In genomic region chr2:113886479-113887383, GRCh38 we compare ENCODE assay signal across 8 cellular contexts. TPM values are rescaled to one million over a fixed set of nuclear protein-coding genes. Genes with fewer than 3 reads are reported as not detected.
DNase-seq lines count a peak whose midpoint lies in the region; ATAC-seq and TF ChIP-seq lines count a peak whose summit lies in the region.

No MANE protein-coding gene starts in this region.

- peaks cover 28% of the 10 kb centered on the region for H3K36me3 Mint-ChIP-seq in T-helper 1 cell treated with Interleukin-12 subunit alpha and Interleukin-12 subunit beta and Interleukin-4 antibody, amounts not matched to agents 30 μg/mL and 1 μg/mL, for 36 hours (ENCODE audit: low read depth)

- peak; percentile 90 for DNase-seq in Daoy (ENCODE audit: low read depth)
- peak; percentile 61 for DNase-seq in fibroblast of the aortic adventitia (ENCODE audit: low read depth)
- DNase-seq in stimulated activated CD4-positive, alpha-beta T cell treated with anti-CD3 and anti-CD28 coated beads, Interleukin-1b, Interleukin-23, amount 100 ng/mL, for 48 hours = peak; percentile 52
- DNase-seq in NCI-H1048 (lab: John Stamatoyannopoulos, UW) = no peak
- DNase-seq in NCI-H2227 (lab: John Stamatoyannopoulos, UW; ENCODE audit: unreplicated experiment) = no peak

- no peak for TF ChIP-seq CTCF in fibroblast of the aortic adventitia (IDR thresholded peaks at IDR 0.05; ENCODE audit: insufficient read depth, low read length)

- ATAC-seq in GM19397 (IDR thresholded peaks at IDR 0.05; ENCODE audit: unreplicated experiment) (peak; percentile 71), HG03442 (IDR thresholded peaks at IDR 0.05; ENCODE audit: unreplicated experiment) (peak; percentile 71)

- no peak overlapping the region for H3K4me3 ChIP-seq in fibroblast of the aortic adventitia (ENCODE audit: low read depth, low read length)

- no peaks in the 10 kb centered on the region for H3K9me3 Mint-ChIP-seq in T-helper 1 cell treated with Interleukin-12 subunit alpha and Interleukin-12 subunit beta and Interleukin-4 antibody, amounts not matched to agents 30 μg/mL and 1 μg/mL, for 36 hours

- peak overlapping the region; percentile 98 for H3K4me3 Mint-ChIP-seq in T-helper 1 cell treated with Interleukin-12 subunit alpha and Interleukin-12 subunit beta and Interleukin-4 antibody, amounts not matched to agents 30 μg/mL and 1 μg/mL, for 36 hours

- peak overlapping the region; percentile 94 for H3K27ac Mint-ChIP-seq in T-helper 1 cell treated with Interleukin-12 subunit alpha and Interleukin-12 subunit beta and Interleukin-4 antibody, amounts not matched to agents 30 μg/mL and 1 μg/mL, for 36 hours

- H3K27me3 Mint-ChIP-seq in T-helper 1 cell treated with Interleukin-12 subunit alpha and Interleukin-12 subunit beta and Interleukin-4 antibody, amounts not matched to agents 30 μg/mL and 1 μg/mL, for 36 hours (ENCODE audit: low read depth) = no peaks in the 10 kb centered on the region

- H3K4me1 Mint-ChIP-seq in T-helper 1 cell treated with Interleukin-12 subunit alpha and Interleukin-12 subunit beta and Interleukin-4 antibody, amounts not matched to agents 30 μg/mL and 1 μg/mL, for 36 hours (ENCODE audit: low read depth) = peaks cover 48% of the 10 kb centered on the region

RNA-seq across cellular contexts. Expression of gene ACTR3, which starts 3.2 kb away (rescaled TPM):
- 409 and 433 TPM in 2 replicates for total RNA-seq in Daoy (2014; rRNA removed; shearing (Covaris generic))
- total RNA-seq in fibroblast of the aortic adventitia (ENCODE audit: low replicate concordance) = 130 and 236 TPM in 2 replicates

Comparison
In these comparisons a context has a peak if more than half of its experiments do, and no peak if none do; other contexts are left out.
1. DNase-seq: peak in Daoy (single experiment), fibroblast of the aortic adventitia (single experiment) and stimulated activated CD4-positive, alpha-beta T cell treated with anti-CD3 and anti-CD28 coated beads, Interleukin-1b, Interleukin-23, amount 100 ng/mL, for 48 hours (single experiment); none in NCI-H1048 (single experiment) and NCI-H2227 (single experiment).